20 cellular contexts compared by ENCODE assay signal in the genomic region with DNA sequence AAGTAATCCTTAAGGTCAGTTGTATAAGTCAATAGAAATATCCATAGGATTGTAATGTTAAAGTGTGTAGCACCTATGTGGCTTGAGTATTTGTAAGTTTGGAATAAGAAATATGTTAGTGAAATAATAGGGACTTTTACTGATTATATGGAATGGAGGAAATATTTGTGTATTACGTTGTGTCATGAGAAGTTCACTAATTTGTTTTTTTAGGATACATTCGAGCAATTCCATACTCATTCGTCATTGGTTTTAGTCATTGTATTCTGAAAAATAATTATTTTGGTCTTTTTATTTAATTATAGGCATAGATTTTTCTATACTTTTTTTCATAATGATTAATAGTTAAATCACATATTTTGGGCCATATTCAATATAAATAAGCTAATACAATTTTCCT. TPM values are rescaled to one million over a fixed set of nuclear protein-coding genes. Genes with fewer than 3 reads are reported as not detected.
DNase-seq lines count a peak whose midpoint lies in the region; ATAC-seq and TF ChIP-seq lines count a peak whose summit lies in the region.
"Had no signal": no experiment of that assay in that cellular context is flagged by ENCODE, and none has a peak within 500 bp of the region (broad histone marks: within the 10 kb centered on the region; RNA-seq: fewer than 3 reads in every experiment).

No MANE protein-coding gene starts in this region.

- H3K14ac ChIP-seq in IMR-90 (replicated peaks; ENCODE audit: low read depth, low read length) = no peak overlapping the region

- H4K20me1 ChIP-seq in IMR-90 (ENCODE audit: insufficient read depth, low read length) (peaks cover 60% of the 10 kb centered on the region), PC-3 (ENCODE audit: low read length) (peaks cover 65% of the 10 kb centered on the region)

- no peaks in the 10 kb centered on the region for H3K27me3 ChIP-seq in CD4-positive, alpha-beta memory T cell (ENCODE audit: insufficient read depth, low read length)
- H3K27me3 ChIP-seq in IMR-90 (ENCODE audit: control insufficient read depth, insufficient read depth, low read length) (no peaks in the 10 kb centered on the region), PC-3 (ENCODE audit: low read length) (no peaks in the 10 kb centered on the region)
- H3K27me3 ChIP-seq: tibial nerve had no signal

- no peaks in the 10 kb centered on the region for H3K27me3 Mint-ChIP-seq in CD4-positive, alpha-beta memory T cell
- H3K27me3 Mint-ChIP-seq in central memory CD8-positive, alpha-beta T cell = no peaks in the 10 kb centered on the region
- no peaks in the 10 kb centered on the region for H3K27me3 Mint-ChIP-seq in osteocyte (ENCODE audit: unreplicated experiment)
- no peaks in the 10 kb centered on the region for H3K27me3 Mint-ChIP-seq in MCF 10A (ENCODE audit: insufficient read depth, unreplicated experiment)

- no peak overlapping the region for H3K4me3 ChIP-seq in CD4-positive, alpha-beta memory T cell (ENCODE audit: low read length in 2 of 2)
- no peak overlapping the region for H3K4me3 ChIP-seq in IMR-90 (ENCODE audit: insufficient read depth, low read depth, low read length)
- no peak overlapping the region for H3K4me3 ChIP-seq in PC-3 (ENCODE audit: low read length)
- H3K4me3 ChIP-seq: tibial nerve had no signal

- H4K91ac ChIP-seq in IMR-90 (ENCODE audit: insufficient read depth, low read depth, low read length) = no peak overlapping the region

- no peak overlapping the region for H2AK5ac ChIP-seq in IMR-90 (ENCODE audit: low read depth, low read length)

- no peak overlapping the region for H2AK9ac ChIP-seq in IMR-90 (replicated peaks; ENCODE audit: low read depth, low read length, poor library complexity)

- TF ChIP-seq POLR2A in IMR-90 (IDR thresholded peaks at IDR 0.05; ENCODE audit: low read depth, low read length) = no peak

- H3K9me3 Mint-ChIP-seq in CD4-positive, alpha-beta memory T cell = no peaks in the 10 kb centered on the region
- no peaks in the 10 kb centered on the region for H3K9me3 Mint-ChIP-seq in central memory CD8-positive, alpha-beta T cell
- H3K9me3 Mint-ChIP-seq in osteocyte (ENCODE audit: unreplicated experiment) (no peaks in the 10 kb centered on the region), MCF 10A (ENCODE audit: unreplicated experiment) (no peaks in the 10 kb centered on the region)
- H3K9me3 Mint-ChIP-seq: T-helper 1 cell treated with Interleukin-12 subunit alpha and Interleukin-12 subunit beta and Interleukin-4 antibody, amounts not matched to agents 30 μg/mL and 1 μg/mL, for 36 hours; WTC11 had no signal

- H3F3A ChIP-seq in PC-3 (ENCODE audit: low read length, unreplicated experiment) = no peaks in the 10 kb centered on the region

- no peak overlapping the region for H4K8ac ChIP-seq in IMR-90 (ENCODE audit: low read depth in 2 of 2, low read length in 2 of 2)

- no peak for TF ChIP-seq RAD21 in IMR-90 (IDR thresholded peaks at IDR 0.05; ENCODE audit: low read length)

- H3K4me3 Mint-ChIP-seq in CD4-positive, alpha-beta memory T cell = peak overlapping the region in 6 of 8 donors; percentile 49 to 86 (median 72)
- peak overlapping the region; percentile 28 for H3K4me3 Mint-ChIP-seq in central memory CD8-positive, alpha-beta T cell
- no peak overlapping the region for H3K4me3 Mint-ChIP-seq in osteocyte (ENCODE audit: unreplicated experiment)
- no peak overlapping the region for H3K4me3 Mint-ChIP-seq in MCF 10A (ENCODE audit: unreplicated experiment)
- H3K4me3 Mint-ChIP-seq: WTC11 had no signal

- H2BK15ac ChIP-seq in IMR-90 (ENCODE audit: low read depth, low read length) = no peak overlapping the region

- no peaks in the 10 kb centered on the region for H3K9me3 ChIP-seq in CD4-positive, alpha-beta memory T cell (ENCODE audit: control insufficient read depth in 1 of 2, low read length in 2 of 2)
- H3K9me3 ChIP-seq in IMR-90 (ENCODE audit: control insufficient read depth, insufficient read depth, low read length) (no peaks in the 10 kb centered on the region), PC-3 (ENCODE audit: low read length) (no peaks in the 10 kb centered on the region)
- H3K9me3 ChIP-seq: tibial nerve had no signal

- H3K4ac ChIP-seq in IMR-90 (ENCODE audit: low read depth, low read length) = no peak overlapping the region

- peak overlapping the region; percentile 79 for H2BK5ac ChIP-seq in IMR-90 (ENCODE audit: low read depth, low read length, poor library complexity, severe bottlenecking)

- BruUV-seq in IMR-90 (replicated peaks; lab: Mats Ljungman, UMichigan) (no TSS peak), MCF 10A (replicated peaks; lab: Mats Ljungman, UMichigan) (no TSS peak), PC-3 (replicated peaks; lab: Mats Ljungman, UMichigan) (no TSS peak)

- no peaks in the 10 kb centered on the region for H3K9me2 ChIP-seq in PC-3 (replicated peaks; ENCODE audit: low read length)

- H3K36me3 ChIP-seq in CD4-positive, alpha-beta memory T cell (ENCODE audit: insufficient read depth, low read length) = no peaks in the 10 kb centered on the region
- no peaks in the 10 kb centered on the region; the same call in 1 of the 2 replicates for H3K36me3 ChIP-seq in IMR-90 (ENCODE audit: control insufficient read depth, insufficient read depth, low read length)
- H3K36me3 ChIP-seq in PC-3 (ENCODE audit: low read depth, low read length) = no peaks in the 10 kb centered on the region
- H3K36me3 ChIP-seq: tibial nerve had no signal

- no peak overlapping the region for H2BK120ac ChIP-seq in IMR-90 (ENCODE audit: low read depth, low read length)

- H3K4me1 Mint-ChIP-seq in CD4-positive, alpha-beta memory T cell = peaks cover 53 to 78% (median 69%) of the 10 kb centered on the region in 4 donors
- H3K4me1 Mint-ChIP-seq in central memory CD8-positive, alpha-beta T cell = peaks cover 69% of the 10 kb centered on the region
- H3K4me1 Mint-ChIP-seq in osteocyte (ENCODE audit: unreplicated experiment) (peaks cover 60% of the 10 kb centered on the region), MCF 10A (ENCODE audit: insufficient read depth, unreplicated experiment) (peaks cover 33% of the 10 kb centered on the region)

- peaks cover 93% of the 10 kb centered on the region for H3K4me1 ChIP-seq in CD4-positive, alpha-beta memory T cell (ENCODE audit: insufficient read depth, low read length)
- H3K4me1 ChIP-seq in IMR-90 (ENCODE audit: control insufficient read depth, insufficient read depth, low read length) (peaks cover 7% of the 10 kb centered on the region; the same call in 1 of the 2 replicates), PC-3 (ENCODE audit: insufficient read depth, low read length) (peaks cover 21% of the 10 kb centered on the region)

- H3K27ac Mint-ChIP-seq in CD4-positive, alpha-beta memory T cell = peak overlapping the region in 5 of 7 donors; percentile 16 to 80 (median 64)
- peak overlapping the region; percentile 86 for H3K27ac Mint-ChIP-seq in central memory CD8-positive, alpha-beta T cell (ENCODE audit: low read depth)
- H3K27ac Mint-ChIP-seq in osteocyte (ENCODE audit: unreplicated experiment) (peak overlapping the region; percentile 60), MCF 10A (ENCODE audit: low read depth, unreplicated experiment) (no peak overlapping the region)
- H3K27ac Mint-ChIP-seq: T-helper 1 cell treated with Interleukin-12 subunit alpha and Interleukin-12 subunit beta and Interleukin-4 antibody, amounts not matched to agents 30 μg/mL and 1 μg/mL, for 36 hours; WTC11 had no signal

- no CpG with 5 or more reads among the region's 3 CpGs for WGBS in IMR-90 (ENCODE audit: extremely low coverage in 2 of 2, insufficient read length in 1 of 2), 2 experiments

- peak overlapping the region; percentile 36 for H3K27ac ChIP-seq in CD4-positive, alpha-beta memory T cell (ENCODE audit: low read depth, low read length)
- no peak overlapping the region for H3K27ac ChIP-seq in IMR-90 (ENCODE audit: insufficient read depth, low read length)
- no peak overlapping the region for H3K27ac ChIP-seq in PC-3 (ENCODE audit: low read length)
- H3K27ac ChIP-seq: RWPE1, tibial nerve had no signal

- peaks cover 0 to 30% of the 10 kb centered on the region in 2 experiments; a peak in 2 of 4 replicates for H3K79me1 ChIP-seq in IMR-90 (ENCODE audit: low read depth in 1 of 2, low read length in 2 of 2)

- H2AFZ ChIP-seq in IMR-90 (replicated peaks; ENCODE audit: low read length, poor library complexity) (no peak overlapping the region), PC-3 (ENCODE audit: low read length) (no peak overlapping the region)

- H3K4me2 ChIP-seq in IMR-90 (ENCODE audit: low read depth, low read length) (0 out of 2 replicates have a peak overlapping the region, but pooled peaks have one; percentile 36), PC-3 (ENCODE audit: low read length) (no peak overlapping the region)

- no peak for ATAC-seq in IMR-90 (ENCODE audit: low read depth)
- no peak for ATAC-seq in central memory CD8-positive, alpha-beta T cell (replicated peaks; ENCODE audit: extremely low read depth, poor library complexity, severe bottlenecking)
- ATAC-seq in PC-3 = no peak
- ATAC-seq: sciatic nerve, WTC11 had no signal

- CTCF ChIA-PET in CD4-positive, alpha-beta memory T cell (lab: Charles Lee; ENCODE audit: partially characterized antibody) = interaction anchor here (1.1 kb wide), 1 partner anchor 106 kb away, joined by 3 read pairs; no protein-coding TSS in a partner anchor
- CTCF ChIA-PET in IMR-90 (lab: Yijun Ruan, JAX) (no interaction called here), MCF 10A (lab: Yijun Ruan, JAX) (no interaction called here), GM10248 (lab: Yijun Ruan, JAX) (no interaction called here), PC-3 (lab: Charles Lee) (no interaction called here)

- H2BK20ac ChIP-seq in IMR-90 (ENCODE audit: low read depth, low read length) = no peak overlapping the region

- H3K36me3 Mint-ChIP-seq in CD4-positive, alpha-beta memory T cell = peaks cover 0 to 19% of the 10 kb centered on the region in 2 donors
- peaks cover 23% of the 10 kb centered on the region for H3K36me3 Mint-ChIP-seq in central memory CD8-positive, alpha-beta T cell (ENCODE audit: insufficient read depth)
- H3K36me3 Mint-ChIP-seq in osteocyte (ENCODE audit: unreplicated experiment) (no peaks in the 10 kb centered on the region), MCF 10A (ENCODE audit: insufficient read depth, unreplicated experiment) (peaks cover 6% of the 10 kb centered on the region)
- H3K36me3 Mint-ChIP-seq: WTC11 had no signal

- peaks cover 97% of the 10 kb centered on the region for H3K79me2 ChIP-seq in PC-3 (ENCODE audit: low read length)

- TF ChIP-seq CTCF in IMR-90 (conservative IDR thresholded peaks at IDR 0.05; ENCODE audit: low read depth, low read length) (no peak), osteocyte (IDR thresholded peaks at IDR 0.05) (no peak), MCF 10A (IDR thresholded peaks at IDR 0.05; ENCODE audit: unreplicated experiment) (no peak), GM10248 (IDR thresholded peaks at IDR 0.05; ENCODE audit: control extremely low read depth, extremely low read depth, low read depth, missing control alignments) (no peak), PC-3 (conservative IDR thresholded peaks at IDR 0.05; ENCODE audit: low read depth, low read length) (no peak)

- POLR2A ChIA-PET in CD4-positive, alpha-beta memory T cell (lab: Charles Lee; ENCODE audit: partially characterized antibody) = interaction anchor here (2.0 to 2.1 kb wide), 3 partner anchors 8 to 10 kb away, joined by 5 to 14 read pairs (median 6); no protein-coding TSS in a partner anchor
- POLR2A ChIA-PET in IMR-90 (lab: Charles Lee; ENCODE audit: unreplicated experiment) (no interaction called here), MCF 10A (lab: Yijun Ruan, JAX) (interaction anchor here (0.9 to 5.4 kb wide), 3 partner anchors 9 to 19 kb away, joined by 3 to 33 read pairs (median 6); partner anchors contain the start of gene MBNL1), GM10248 (lab: Yijun Ruan, JAX) (no interaction called here), PC-3 (lab: Charles Lee; ENCODE audit: unreplicated experiment) (no interaction called here)

- H3K23ac ChIP-seq in IMR-90 (ENCODE audit: low read depth, low read length) = no peak overlapping the region

- peaks cover 7% of the 10 kb centered on the region for H3K9me1 ChIP-seq in IMR-90 (ENCODE audit: insufficient read depth, low read length)

- no peak overlapping the region for H4K5ac ChIP-seq in IMR-90 (ENCODE audit: low read depth, low read length)

- dilution Hi-C loops in IMR-90 (cut with HindIII; ENCODE audit: low sequenced_read_pairs, unreplicated experiment) = no loop called here

- DNase-seq in CD4-positive, alpha-beta memory T cell = no peak
- DNase-seq in IMR-90 = no peak
- no peak for DNase-seq in central memory CD8-positive, alpha-beta T cell (ENCODE audit: low spot score in 2 of 2)
- DNase-seq in osteocyte (ENCODE audit: extremely low spot score, unreplicated experiment) = no peak
- DNase-seq in T-helper 1 cell = no peak
- no peak for DNase-seq in MCF 10A (ENCODE audit: unreplicated experiment)
- no peak for DNase-seq in GM10248 (ENCODE audit: extremely low spot score)
- no peak for DNase-seq in PC-3
- DNase-seq: activated naive CD4-positive, alpha-beta T cell treated with Interleukin-2 at 50 U/mL for 16 hours; DMS79; hippocampal formation; midbrain; NCI-H1417 treated with DMSO at 0.1 percent for 48 hours; occipital lobe; stimulated activated CD4-positive, alpha-beta T cell treated with anti-CD3 and anti-CD28 coated beads, Interleukin-2, amount 100 ng/mL, for 48 hours had no signal

- H3K9ac ChIP-seq in IMR-90 (ENCODE audit: low read depth, low read length) (no peak overlapping the region), PC-3 (ENCODE audit: low read length) (no peak overlapping the region)

- H3K56ac ChIP-seq in IMR-90 (ENCODE audit: extremely low read depth, insufficient read depth, low read length) = no peak overlapping the region

- H3K18ac ChIP-seq in IMR-90 (ENCODE audit: low read depth, low read length) = no peak overlapping the region

- in situ Hi-C loops in IMR-90 (cut with MboI; ENCODE audit: low sequenced_read_pairs) = no loop called here

- intact Hi-C loops in CD4-positive, alpha-beta memory T cell (cut with micrococcal nuclease) = no loop called here
- intact Hi-C loops in IMR-90 (cut with micrococcal nuclease) (no loop called here), MCF 10A (cut with micrococcal nuclease) (no loop called here), PC-3 (cut with micrococcal nuclease) (loop anchor here (2.0 kb wide), 1 partner anchor 17 kb away; no protein-coding TSS in a partner anchor)

RNA-seq across cellular contexts. Expression of gene MBNL1, which starts 21.0 kb away (rescaled TPM):
- 100 to 1,000 TPM; 420 to 430 TPM for total RNA-seq in CD4-positive, alpha-beta memory T cell
- polyA plus RNA-seq in CD4-positive, alpha-beta memory T cell = 100 to 1,000 TPM; 289 to 302 TPM
- total RNA-seq in IMR-90 (2012; rRNA removed) = 515 and 664 TPM in 2 replicates
- 127 and 129 TPM in 2 replicates for polyA plus RNA-seq in IMR-90 (2012; rRNA removed)
- polyA plus RNA-seq in IMR-90 (2012; cell fraction: cytosol; rRNA removed) = 41.6 and 47.4 TPM in 2 replicates
- polyA plus RNA-seq in IMR-90 (2012; cell fraction: nucleus; rRNA removed; ENCODE audit: low replicate concordance) = 48.0 and 82.1 TPM in 2 replicates
- 159 and 166 TPM in 2 replicates for total RNA-seq in osteocyte
- 114 and 139 TPM in 2 replicates for total RNA-seq in MCF 10A (2022)
- 150 and 161 TPM in 2 replicates for total RNA-seq in PC-3 (2014; rRNA removed)

Comparison
In these comparisons a context has a peak if more than half of its experiments do, and no peak if none do; other contexts are left out.
1. H3K4me3 Mint-ChIP-seq: peak in CD4-positive, alpha-beta memory T cell (6 of 8) and central memory CD8-positive, alpha-beta T cell (single experiment); none in osteocyte (single experiment) and MCF 10A (single experiment).
2. POLR2A ChIA-PET loops: an anchor here in CD4-positive, alpha-beta memory T cell (2.0 to 2.1 kb wide) and MCF 10A (0.9 to 5.4 kb wide); none called in IMR-90, GM10248 and PC-3.